ENCODE assay signal across 11 cellular contexts in genomic region chr12:123391546-123392343, GRCh38. TPM values are rescaled to one million over a fixed set of nuclear protein-coding genes. Genes with fewer than 3 reads are reported as not detected.
DNase-seq lines count a peak whose midpoint lies in the region; ATAC-seq, FAIRE-seq and TF ChIP-seq lines count a peak whose summit lies in the region.
"Had no signal": no experiment of that assay in that cellular context is flagged by ENCODE, and none has a peak within 500 bp of the region (broad histone marks: within the 10 kb centered on the region; RNA-seq: fewer than 3 reads in every experiment).

No MANE protein-coding gene starts in this region.

- ATAC-seq in K562 = no peak
- ATAC-seq in naive thymus-derived CD4-positive, alpha-beta T cell = no peak
- no peak for ATAC-seq in GM19328 (IDR thresholded peaks at IDR 0.05; ENCODE audit: unreplicated experiment)

- H3K27ac Mint-ChIP-seq in MCF 10A (ENCODE audit: low read depth, unreplicated experiment) = no peak overlapping the region
- H3K27ac Mint-ChIP-seq in naive thymus-derived CD4-positive, alpha-beta T cell = peak overlapping the region in 7 of 9 donors; percentile 15 to 83 (median 68)

- H3K36me3 ChIP-seq in breast epithelium (peaks cover under 1% of the 10 kb centered on the region), K562 (ENCODE audit: control insufficient read depth, insufficient read depth, low read length) (peaks cover 71% of the 10 kb centered on the region), transverse colon (peaks cover 0 to 50% (median 22%) of the 10 kb centered on the region in 4 donors)
- H3K36me3 ChIP-seq in naive thymus-derived CD4-positive, alpha-beta T cell (ENCODE audit: control insufficient read depth in 2 of 3, insufficient read depth in 3 of 3, low read length in 3 of 3) = peaks cover 0 to 46% (median 0%) of the 10 kb centered on the region in 3 experiments

- intact Hi-C loops in breast epithelium (cut with DNase I; ENCODE audit: low total_unique reads) = no loop called here
- intact Hi-C loops in MCF 10A (cut with micrococcal nuclease) = no loop called here
- intact Hi-C loops in K562 (cut with micrococcal nuclease) = no loop called here
- intact Hi-C loops in naive thymus-derived CD4-positive, alpha-beta T cell (cut with micrococcal nuclease) = no loop called here
- intact Hi-C loops in transverse colon (cut with DNase I; ENCODE audit: low total_unique reads) = loop anchor here (1.0 kb wide), 1 partner anchor 41 kb away; no protein-coding TSS in a partner anchor

- in situ Hi-C loops in K562 (cut with MboI) (loop anchor here (25.0 kb wide), 1 partner anchor 1554 kb away; no protein-coding TSS in a partner anchor), transverse colon (cut with MboI; ENCODE audit: low pct_ligation_motif_present in 1 of 4, low pct_unique_long_range_greater_than_20kb in 1 of 4, low sequenced_read_pairs in 3 of 4) (no loop called here)

- TF ChIP-seq EP300 in K562 (IDR thresholded peaks at IDR 0.05; ENCODE audit: low read length) = no peak
- TF ChIP-seq EP300 in transverse colon (IDR thresholded peaks at IDR 0.05; ENCODE audit: low read depth) = no peak

- BruUV-seq in MCF 10A (replicated peaks; lab: Mats Ljungman, UMichigan) = no TSS peak
- BruUV-seq in K562 (replicated peaks; lab: Mats Ljungman, UMichigan) = no TSS peak

- FAIRE-seq in K562 (lab: Jason Lieb, UNC) = no peak

- H3K4me1 ChIP-seq in breast epithelium (peaks cover 0 to 9% of the 10 kb centered on the region in 2 donors), K562 (replicated peaks in 1 of 2; ENCODE audit: control insufficient read depth in 2 of 2, insufficient read depth in 2 of 2, low read length in 2 of 2) (peaks cover 24 to 29% of the 10 kb centered on the region in 2 experiments), transverse colon (peaks cover 16 to 40% (median 27%) of the 10 kb centered on the region in 4 donors)
- H3K4me1 ChIP-seq in naive thymus-derived CD4-positive, alpha-beta T cell (ENCODE audit: control insufficient read depth in 2 of 2, insufficient read depth in 2 of 2, low read length in 2 of 2) = peaks cover 7 to 13% of the 10 kb centered on the region in 2 donors

- H3K9me1 ChIP-seq in K562 (ENCODE audit: control insufficient read depth, insufficient read depth, low read length) = no peaks in the 10 kb centered on the region

- TF ChIP-seq CTCF in breast epithelium (IDR thresholded peaks at IDR 0.05) (no peak), MCF 10A (IDR thresholded peaks at IDR 0.05; ENCODE audit: unreplicated experiment) (no peak), K562 (IDR thresholded peaks at IDR 0.05 in 2 of 3, conservative IDR thresholded peaks at IDR 0.05 in 1 of 3; ENCODE audit: insufficient read depth in 2 of 3, low read depth in 1 of 3, low read length in 3 of 3) (no peak), transverse colon (IDR thresholded peaks at IDR 0.05) (no peak), GM10266 (IDR thresholded peaks at IDR 0.05; ENCODE audit: control insufficient read depth, insufficient read depth, low read depth, missing control alignments) (no peak)

- no peak for TF ChIP-seq RAD21 in K562 (CRISPR knock-in tag; conservative IDR thresholded peaks at IDR 0.05 in 1 of 2, IDR thresholded peaks at IDR 0.05 in 1 of 2)

- H3K9me3 ChIP-seq in breast epithelium (no peaks in the 10 kb centered on the region), K562 (replicated peaks; ENCODE audit: control insufficient read depth, insufficient read depth, low read depth, low read length) (no peaks in the 10 kb centered on the region), transverse colon (no peaks in the 10 kb centered on the region)
- H3K9me3 ChIP-seq in naive thymus-derived CD4-positive, alpha-beta T cell (ENCODE audit: control insufficient read depth in 2 of 3, low read length in 3 of 3) = no peaks in the 10 kb centered on the region

- H3K9ac ChIP-seq in K562 (ENCODE audit: insufficient read depth in 1 of 2, low read depth in 2 of 2, low read length in 2 of 2) = peak overlapping the region in 1 of 2 experiments; percentile 57; a peak in 1 of 4 replicates

- no peak overlapping the region for H3K4me2 ChIP-seq in K562 (ENCODE audit: insufficient read depth, low read length)

- H4K20me1 ChIP-seq in K562 (replicated peaks; ENCODE audit: control insufficient read depth, insufficient read depth, low read length) = peaks cover 35% of the 10 kb centered on the region

- H3K36me3 Mint-ChIP-seq in MCF 10A (ENCODE audit: insufficient read depth, unreplicated experiment) = peaks cover 63% of the 10 kb centered on the region
- H3K36me3 Mint-ChIP-seq in naive thymus-derived CD4-positive, alpha-beta T cell = peaks cover 0 to 28% (median 6%) of the 10 kb centered on the region in 5 donors

- no peak overlapping the region for H2AFZ ChIP-seq in K562 (ENCODE audit: low read depth, low read length)

- POLR2A ChIA-PET in MCF 10A (lab: Yijun Ruan, JAX) = interaction anchor here (0.6 to 1.7 kb wide), 12 partner anchors 19 to 211 kb away, joined by 3 to 6 read pairs (median 3); partner anchors contain the start of genes DDX55, MPHOSPH9, RILPL2 and SBNO1
- POLR2A ChIA-PET in K562 (lab: Yijun Ruan, JAX) = interaction anchor here (0.5 to 1.7 kb wide), 13 partner anchors 8 to 1626 kb away, joined by 3 to 6 read pairs (median 3); partner anchors contain the start of gene KMT5A
- POLR2A ChIA-PET in naive thymus-derived CD4-positive, alpha-beta T cell (lab: Charles Lee) = interaction anchor here (0.6 to 1.1 kb wide), 2 partner anchors 27 to 1995 kb away, joined by 3 to 4 read pairs; no protein-coding TSS in a partner anchor

- H3K4me3 ChIP-seq in breast epithelium (no peak overlapping the region), K562 (no peak overlapping the region), transverse colon (no peak overlapping the region)
- no peak overlapping the region for H3K4me3 ChIP-seq in naive thymus-derived CD4-positive, alpha-beta T cell (ENCODE audit: low read length)

- H3K79me2 ChIP-seq in K562 (ENCODE audit: control insufficient read depth, insufficient read depth, low read length) = peaks cover 86% of the 10 kb centered on the region

- peaks cover 21% of the 10 kb centered on the region for H3K4me1 Mint-ChIP-seq in MCF 10A (ENCODE audit: insufficient read depth, unreplicated experiment)
- H3K4me1 Mint-ChIP-seq in naive thymus-derived CD4-positive, alpha-beta T cell = peaks cover 20 to 48% (median 36%) of the 10 kb centered on the region in 7 donors

- H3K4me3 Mint-ChIP-seq in MCF 10A (ENCODE audit: unreplicated experiment) = no peak overlapping the region
- H3K4me3 Mint-ChIP-seq in naive thymus-derived CD4-positive, alpha-beta T cell = peak overlapping the region in 8 of 10 donors; percentile 11 to 91 (median 85)

- H3K27ac ChIP-seq in breast epithelium = peak overlapping the region; percentile 26 to 52
- H3K27ac ChIP-seq in K562 (ENCODE audit: extremely low read depth, low read depth, low read length) = peak overlapping the region; percentile 26; the same call in 1 of the 3 replicates
- H3K27ac ChIP-seq in naive thymus-derived CD4-positive, alpha-beta T cell (ENCODE audit: low read depth, low read length) = no peak overlapping the region
- peak overlapping the region; percentile 47 to 93 (median 90) for H3K27ac ChIP-seq in transverse colon

- H3K9me3 Mint-ChIP-seq in MCF 10A (ENCODE audit: unreplicated experiment) = no peaks in the 10 kb centered on the region
- no peaks in the 10 kb centered on the region for H3K9me3 Mint-ChIP-seq in naive thymus-derived CD4-positive, alpha-beta T cell

- H3K27me3 Mint-ChIP-seq in MCF 10A (ENCODE audit: insufficient read depth, unreplicated experiment) = no peaks in the 10 kb centered on the region
- no peaks in the 10 kb centered on the region for H3K27me3 Mint-ChIP-seq in naive thymus-derived CD4-positive, alpha-beta T cell

- WGBS in K562 (ENCODE audit: insufficient coverage, low coverage, missing lambda C conversion rate) = 95% methylated on average over 8 of the region's 8 CpGs
- WGBS in transverse colon (ENCODE audit: low coverage in 1 of 2), 2 donors = 49 to 78% methylated on average over 5 to 8 of the region's 8 CpGs

- no peak for TF ChIP-seq POLR2A in breast epithelium (IDR thresholded peaks at IDR 0.05)
- no peak for TF ChIP-seq POLR2A in K562 (conservative IDR thresholded peaks at IDR 0.05)
- no peak for TF ChIP-seq POLR2A in transverse colon (IDR thresholded peaks at IDR 0.05)

- CTCF ChIA-PET in MCF 10A (lab: Yijun Ruan, JAX) = interaction anchor here (0.6 to 1.0 kb wide), 2 partner anchors 10 to 202 kb away, joined by 3 read pairs; no protein-coding TSS in a partner anchor
- CTCF ChIA-PET in K562 (lab: Yijun Ruan, JAX; ENCODE audit: low intra/inter-chr PET ratio) = no interaction called here
- CTCF ChIA-PET in naive thymus-derived CD4-positive, alpha-beta T cell (lab: Charles Lee) = no interaction called here

- H3K27me3 ChIP-seq in breast epithelium (no peaks in the 10 kb centered on the region), K562 (ENCODE audit: control insufficient read depth in 2 of 2, insufficient read depth in 2 of 2, low read length in 2 of 2) (no peaks in the 10 kb centered on the region), transverse colon (no peaks in the 10 kb centered on the region)
- no peaks in the 10 kb centered on the region for H3K27me3 ChIP-seq in naive thymus-derived CD4-positive, alpha-beta T cell (ENCODE audit: control insufficient read depth in 2 of 2, insufficient read depth in 2 of 2, low read length in 2 of 2)

- DNase-seq in breast epithelium (ENCODE audit: low spot score in 2 of 2) (no peak), MCF 10A (ENCODE audit: unreplicated experiment) (no peak), K562 (ENCODE audit: extremely low read depth in 1 of 4, low spot score in 3 of 4) (no peak), transverse colon (no peak), NCI-H1092 (lab: John Stamatoyannopoulos, UW) (no peak), GM10266 (ENCODE audit: extremely low spot score) (no peak)
- no peak for DNase-seq in naive thymus-derived CD4-positive, alpha-beta T cell
- DNase-seq: activated effector memory CD4-positive, alpha-beta T cell treated with Interleukin-2 at 50 U/mL for 16 hours; NCI-H748 treated with DMSO at 0.1 percent for 48 hours; stimulated activated CD4-positive, alpha-beta T cell treated with anti-CD3 and anti-CD28 coated beads, Interleukin-1b, Interleukin-23, amount 100 ng/mL, for 48 hours had no signal

RNA-seq across cellular contexts. Expression of gene KMT5A, which starts 7.8 kb away (rescaled TPM):
- 10 to 100 TPM; 27.4 to 53.0 (median 31.1) TPM for total RNA-seq in breast epithelium
- total RNA-seq in MCF 10A (2022) = 113 and 116 TPM in 2 replicates
- 296 and 336 TPM in 2 replicates for total RNA-seq in K562 (2011; cell fraction: chromatin; rRNA removed; ENCODE audit: low replicate concordance)
- total RNA-seq in K562 (2011; cell fraction: nucleolus; rRNA removed) = 169 and 201 TPM in 2 replicates
- 216 and 245 TPM in 2 replicates for total RNA-seq in K562 (2011; cell fraction: nucleoplasm; rRNA removed)
- total RNA-seq in K562 (2014; rRNA removed) = 153 and 165 TPM in 2 replicates
- total RNA-seq in K562 (2014; rRNA removed; fragmentation: Illumina TruSeq; extraction: Trizol) = 153 and 195 TPM in 2 replicates
- total RNA-seq in K562 (2015; rRNA removed; fragmentation: Illumina TruSeq; extraction: Trizol) = 133 and 136 TPM in 2 replicates
- 157 and 164 TPM in 2 replicates for total RNA-seq in K562 (2021)
- polyA plus RNA-seq in K562 (2011; rRNA removed) = 77.7 and 87.8 TPM in 2 replicates
- polyA plus RNA-seq in K562 (2011; cell fraction: cytosol; rRNA removed) = 59.9 and 64.6 TPM in 2 replicates
- polyA plus RNA-seq in K562 (2011; cell fraction: nucleus; rRNA removed) = 179 and 218 TPM in 2 replicates
- polyA plus RNA-seq in K562 (2012) = 116 and 157 TPM in 2 replicates
- 172 and 197 TPM in 2 replicates for polyA plus RNA-seq in K562 (2014; fragmentation: Illumina TruSeq; extraction: Trizol)
- 10 to 100 TPM; 20.7 to 30.1 TPM for polyA plus RNA-seq in K562 (2014; fragmentation: Nextera tagmentation; extraction: Ambion mirVana)
- 151 and 160 TPM in 2 replicates for polyA plus RNA-seq in K562 (2014; rRNA removed)
- polyA minus RNA-seq in K562 (2011; rRNA and poly(A)+ RNA removed) = 69.2 and 78.0 TPM in 2 replicates
- polyA minus RNA-seq in K562 (2011; cell fraction: cytosol; rRNA and poly(A)+ RNA removed) = 49.2 and 53.7 TPM in 2 replicates
- polyA minus RNA-seq in K562 (2011; cell fraction: nucleus; rRNA and poly(A)+ RNA removed) = 57.6 and 71.6 TPM in 2 replicates
- 10 to 100 TPM; 24.4 to 57.4 (median 28.3) TPM for total RNA-seq in naive thymus-derived CD4-positive, alpha-beta T cell
- polyA plus RNA-seq in naive thymus-derived CD4-positive, alpha-beta T cell = 1 to 10 TPM; 1.4 to 3.1 TPM
- 10 to 100 TPM; 32.9 to 43.8 (median 34.4) TPM for total RNA-seq in transverse colon

RNA-seq across cellular contexts. Expression of gene SBNO1, which starts 27.1 kb away (rescaled TPM):
- total RNA-seq in breast epithelium = 10 to 100 TPM; 20.3 to 31.0 (median 22.9) TPM
- 30.3 and 32.4 TPM in 2 replicates for total RNA-seq in MCF 10A (2022)
- total RNA-seq in K562 (2011; cell fraction: chromatin; rRNA removed; ENCODE audit: low replicate concordance) = 19.8 and 69.2 TPM in 2 replicates
- total RNA-seq in K562 (2011; cell fraction: nucleolus; rRNA removed) = 11.7 and 13.8 TPM in 2 replicates
- 27.0 and 42.9 TPM in 2 replicates for total RNA-seq in K562 (2011; cell fraction: nucleoplasm; rRNA removed)
- total RNA-seq in K562 (2014; rRNA removed) = 28.4 and 35.9 TPM in 2 replicates
- total RNA-seq in K562 (2014; rRNA removed; fragmentation: Illumina TruSeq; extraction: Trizol) = 68.1 and 84.1 TPM in 2 replicates
- 56.7 and 61.7 TPM in 2 replicates for total RNA-seq in K562 (2015; rRNA removed; fragmentation: Illumina TruSeq; extraction: Trizol)
- 73.7 and 77.1 TPM in 2 replicates for total RNA-seq in K562 (2021)
- polyA plus RNA-seq in K562 (2011; rRNA removed) = 22.8 and 31.2 TPM in 2 replicates
- 7.1 and 13.2 TPM in 2 replicates for polyA plus RNA-seq in K562 (2011; cell fraction: cytosol; rRNA removed)
- 11.2 and 12.7 TPM in 2 replicates for polyA plus RNA-seq in K562 (2011; cell fraction: nucleus; rRNA removed)
- polyA plus RNA-seq in K562 (2012) = 17.7 and 32.6 TPM in 2 replicates
- 36.3 and 38.4 TPM in 2 replicates for polyA plus RNA-seq in K562 (2014; fragmentation: Illumina TruSeq; extraction: Trizol)
- polyA plus RNA-seq in K562 (2014; fragmentation: Nextera tagmentation; extraction: Ambion mirVana) = 10 to 100 TPM; 14.9 to 25.6 TPM
- 21.1 and 23.9 TPM in 2 replicates for polyA plus RNA-seq in K562 (2014; rRNA removed)
- polyA minus RNA-seq in K562 (2011; rRNA and poly(A)+ RNA removed) = 111 and 113 TPM in 2 replicates
- 40.2 and 42.4 TPM in 2 replicates for polyA minus RNA-seq in K562 (2011; cell fraction: cytosol; rRNA and poly(A)+ RNA removed)
- 8.6 and 19.5 TPM in 2 replicates for polyA minus RNA-seq in K562 (2011; cell fraction: nucleus; rRNA and poly(A)+ RNA removed)
- total RNA-seq in naive thymus-derived CD4-positive, alpha-beta T cell = 10 to 100 TPM; 30.1 to 49.9 (median 43.7) TPM
- polyA plus RNA-seq in naive thymus-derived CD4-positive, alpha-beta T cell = 10 to 100 TPM; 31.6 to 34.0 TPM
- total RNA-seq in transverse colon = 10 to 100 TPM; 14.6 to 26.9 (median 23.8) TPM

RNA-seq across cellular contexts. Expression of gene RILPL2, which starts 44.7 kb away (rescaled TPM):
- total RNA-seq in breast epithelium = 10 to 100 TPM in 1 of 3 donors, 1 to 10 TPM in 2; 8.9 to 11.8 (median 9.1) TPM
- 2.6 and 3.0 TPM in 2 replicates for total RNA-seq in MCF 10A (2022)
- 1.4 and 2.2 TPM in 2 replicates for total RNA-seq in K562 (2011; cell fraction: chromatin; rRNA removed; ENCODE audit: low replicate concordance)
- 1.4 and 1.5 TPM in 2 replicates for total RNA-seq in K562 (2011; cell fraction: nucleolus; rRNA removed)
- total RNA-seq in K562 (2011; cell fraction: nucleoplasm; rRNA removed) = 1.8 and 2.7 TPM in 2 replicates
- 5.6 and 6.2 TPM in 2 replicates for total RNA-seq in K562 (2014; rRNA removed)
- total RNA-seq in K562 (2014; rRNA removed; fragmentation: Illumina TruSeq; extraction: Trizol) = 2.9 and 3.5 TPM in 2 replicates
- 4.6 and 5.0 TPM in 2 replicates for total RNA-seq in K562 (2015; rRNA removed; fragmentation: Illumina TruSeq; extraction: Trizol)
- 3.8 and 4.8 TPM in 2 replicates for total RNA-seq in K562 (2021)
- polyA plus RNA-seq in K562 (2011; rRNA removed) = 3.8 and 4.6 TPM in 2 replicates
- polyA plus RNA-seq in K562 (2011; cell fraction: cytosol; rRNA removed) = 2.4 and 2.6 TPM in 2 replicates
- 0.95 and 1.3 TPM in 2 replicates for polyA plus RNA-seq in K562 (2011; cell fraction: nucleus; rRNA removed)
- polyA plus RNA-seq in K562 (2012) = 4.9 and 8.8 TPM in 2 replicates
- 4.3 and 5.5 TPM in 2 replicates for polyA plus RNA-seq in K562 (2014; fragmentation: Illumina TruSeq; extraction: Trizol)
- under 1 TPM; 0.61 to 0.73 TPM for polyA plus RNA-seq in K562 (2014; fragmentation: Nextera tagmentation; extraction: Ambion mirVana)
- polyA plus RNA-seq in K562 (2014; rRNA removed) = 5.8 and 5.9 TPM in 2 replicates
- 1.7 and 2.4 TPM in 2 replicates for polyA minus RNA-seq in K562 (2011; rRNA and poly(A)+ RNA removed)
- 1.5 and 1.8 TPM in 2 replicates for polyA minus RNA-seq in K562 (2011; cell fraction: cytosol; rRNA and poly(A)+ RNA removed)
- 0.54 and 0.89 TPM in 2 replicates for polyA minus RNA-seq in K562 (2011; cell fraction: nucleus; rRNA and poly(A)+ RNA removed)
- total RNA-seq in naive thymus-derived CD4-positive, alpha-beta T cell = 10 to 100 TPM in 1 of 5 experiments, 1 to 10 TPM in 4; 4.3 to 12.8 (median 5.6) TPM
- polyA plus RNA-seq in naive thymus-derived CD4-positive, alpha-beta T cell = 1 to 10 TPM; 5.5 to 5.6 TPM
- total RNA-seq in transverse colon = 1 to 10 TPM in 3 of 4 donors, under 1 TPM in 1; 0.60 to 2.7 (median 1.4) TPM
